ENCODE assay signal across 19 cellular contexts in the genomic region with DNA sequence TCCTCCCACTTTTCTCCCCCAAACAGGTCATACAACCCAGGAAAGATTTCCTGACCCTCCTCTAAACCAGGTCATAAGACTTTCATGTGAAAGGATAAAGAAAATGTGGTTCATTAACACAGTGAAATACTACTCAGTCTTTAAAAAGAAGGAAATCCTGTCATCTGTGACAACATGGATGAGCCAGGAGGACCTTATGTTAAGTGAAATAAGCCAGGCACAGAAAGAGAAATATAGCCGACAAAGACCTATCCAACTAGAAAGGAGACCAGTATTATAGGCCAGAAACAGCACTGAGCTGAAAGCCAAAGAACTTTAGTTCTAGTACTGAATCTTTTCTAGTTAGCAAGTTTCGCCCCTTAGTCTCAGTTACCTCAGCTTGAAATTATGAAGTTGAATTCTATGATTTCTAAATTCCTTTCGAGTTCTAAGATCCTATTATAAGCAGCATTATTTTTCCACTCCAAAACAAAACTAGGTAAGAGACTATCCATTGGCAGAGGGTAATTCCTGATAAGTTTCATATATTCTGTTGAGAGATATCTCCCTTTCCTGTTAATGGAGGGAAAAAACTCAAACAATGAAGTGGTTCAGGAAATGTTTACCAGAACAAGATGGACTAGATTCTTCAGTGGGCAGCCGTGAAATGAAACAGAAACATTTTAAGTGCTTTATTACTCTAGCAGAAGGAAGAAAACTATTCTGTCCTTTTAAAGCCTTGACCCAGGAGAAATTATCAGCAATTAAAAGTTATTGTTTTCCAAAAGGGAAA. TPM values are rescaled to one million over a fixed set of nuclear protein-coding genes. Genes with fewer than 3 reads are reported as not detected.
A peak's percentile ranks its signal among the peaks of the same experiment; 100 is the strongest.
DNase-seq lines count a peak whose midpoint lies in the region; ATAC-seq, FAIRE-seq and TF ChIP-seq lines count a peak whose summit lies in the region.
"Had no signal": no experiment of that assay in that cellular context is flagged by ENCODE, and none has a peak within 500 bp of the region (broad histone marks: within the 10 kb centered on the region; RNA-seq: fewer than 3 reads in every experiment).

No MANE protein-coding gene starts in this region.

- peaks cover 17% of the 10 kb centered on the region for H3K4me1 Mint-ChIP-seq in nephron

- H3K9me3 ChIP-seq in kidney (ENCODE audit: control insufficient read depth in 1 of 2, low read length in 2 of 2) = no peaks in the 10 kb centered on the region
- no peaks in the 10 kb centered on the region for H3K9me3 ChIP-seq in tibial artery
- H3K9me3 ChIP-seq in prostate gland = no peaks in the 10 kb centered on the region

- H3K27ac ChIP-seq in kidney (ENCODE audit: low read depth in 2 of 2, low read length in 2 of 2) (peak overlapping the region; percentile 30 to 34), tibial artery (peak overlapping the region; percentile 4 to 40), prostate gland (peak overlapping the region in 1 of 2 donors; percentile 21)

- DNase-seq in dermis blood vessel endothelial cell (peak; percentile 46), kidney (no peak), tibial artery (no peak), prostate gland (ENCODE audit: low spot score) (no peak)
- DNase-seq in stimulated activated CD4-positive, alpha-beta T cell treated with anti-CD3 and anti-CD28 coated beads, Interleukin-12 subunit alpha, Interleukin-12 subunit beta, amount 100 ng/mL, for 4 hours = no peak
- DNase-seq: activated CD8-positive, alpha-beta T cell treated with anti-CD3 and anti-CD28 coated beads, Interleukin-2, amount 10 ng/mL, durations not matched to agents 7 days and 5 days; activated naive CD4-positive, alpha-beta T cell treated with anti-CD3 and anti-CD28 coated beads for 36 hours; activated T-cell treated with anti-CD3 and anti-CD28 coated beads, Interleukin-2, amount 50 U/mL, for 24 hours; endodermal cell; hypothalamus; MV-4-11; NCI-H187 treated with DMSO at 0.1 percent for 48 hours; NCI-H446 treated with DMSO at 0.1 percent for 48 hours; stimulated activated CD4-positive, alpha-beta T cell treated with anti-CD3 and anti-CD28 coated beads, Interleukin-4, amount 100 ng/mL, for 24 hours had no signal

- no peaks in the 10 kb centered on the region for H3K27me3 Mint-ChIP-seq in nephron (ENCODE audit: low read depth)

- H3K27ac Mint-ChIP-seq in nephron = peak overlapping the region; percentile 5 to 82 (median 27)
- H3K27ac Mint-ChIP-seq: activated CD8-positive, alpha-beta T cell treated with anti-CD3 and anti-CD28 coated beads, Interleukin-2, amount 10 ng/mL, durations not matched to agents 7 days and 5 days; activated naive CD4-positive, alpha-beta T cell treated with anti-CD3 and anti-CD28 coated beads for 36 hours; activated T-cell treated with anti-CD3 and anti-CD28 coated beads, Interleukin-2, amount 50 U/mL, for 24 hours had no signal

- FAIRE-seq in kidney (lab: Jason Lieb, UNC) = no peak
- FAIRE-seq: K562, keratinocyte had no signal

- no peaks in the 10 kb centered on the region for H3K36me3 Mint-ChIP-seq in nephron (ENCODE audit: low read depth)

- H3K4me1 ChIP-seq in kidney (ENCODE audit: control insufficient read depth in 1 of 2, insufficient read depth in 1 of 2, low read depth in 1 of 2, low read length in 2 of 2) (no peaks in the 10 kb centered on the region), tibial artery (peaks cover 0 to 7% (median 0%) of the 10 kb centered on the region in 4 donors), prostate gland (replicated peaks) (no peaks in the 10 kb centered on the region)

- 61% methylated on average over 4 of the region's 4 CpGs for WGBS in prostate gland

- H3K9me3 Mint-ChIP-seq in nephron = no peaks in the 10 kb centered on the region
- H3K9me3 Mint-ChIP-seq: activated naive CD4-positive, alpha-beta T cell treated with anti-CD3 and anti-CD28 coated beads for 36 hours; activated T-cell treated with anti-CD3 and anti-CD28 coated beads, Interleukin-2, amount 50 U/mL, for 24 hours; endodermal cell had no signal

- H3K27me3 ChIP-seq in tibial artery = no peaks in the 10 kb centered on the region
- H3K27me3 ChIP-seq in prostate gland (replicated peaks; ENCODE audit: insufficient read depth) = no peaks in the 10 kb centered on the region

- H3K4me3 ChIP-seq in kidney (ENCODE audit: low read length in 2 of 2) (no peak overlapping the region), tibial artery (no peak overlapping the region), prostate gland (no peak overlapping the region)
- H3K4me3 ChIP-seq: K562 had no signal

- H3K9ac ChIP-seq in kidney (ENCODE audit: low read length in 2 of 2) = no peak overlapping the region

- intact Hi-C loops in kidney (cut with DNase I) = no loop called here
- intact Hi-C loops in tibial artery (cut with DNase I; ENCODE audit: low total_unique reads) = no loop called here
- intact Hi-C loops in prostate gland (cut with DNase I) = no loop called here

- H3K4me3 Mint-ChIP-seq in nephron = no peak overlapping the region
- H3K4me3 Mint-ChIP-seq: activated CD8-positive, alpha-beta T cell treated with anti-CD3 and anti-CD28 coated beads, Interleukin-2, amount 10 ng/mL, durations not matched to agents 7 days and 5 days; activated naive CD4-positive, alpha-beta T cell treated with anti-CD3 and anti-CD28 coated beads for 36 hours; activated T-cell treated with anti-CD3 and anti-CD28 coated beads, Interleukin-2, amount 50 U/mL, for 24 hours; endodermal cell had no signal

- H3K36me3 ChIP-seq in kidney (ENCODE audit: control insufficient read depth in 1 of 2, insufficient read depth in 2 of 2, low read length in 2 of 2) (no peaks in the 10 kb centered on the region), tibial artery (no peaks in the 10 kb centered on the region), prostate gland (no peaks in the 10 kb centered on the region)

- no peak for ATAC-seq in HG03280 (IDR thresholded peaks at IDR 0.05; ENCODE audit: unreplicated experiment)
- ATAC-seq: activated CD8-positive, alpha-beta T cell treated with anti-CD3 and anti-CD28 coated beads, Interleukin-2, amount 10 ng/mL, durations not matched to agents 7 days and 5 days; K562 had no signal

- TF ChIP-seq CTCF in kidney (IDR thresholded peaks at IDR 0.05; ENCODE audit: borderline replicate concordance, extremely low read depth, insufficient read depth) = no peak
- no peak for TF ChIP-seq CTCF in nephron (IDR thresholded peaks at IDR 0.05; ENCODE audit: unreplicated experiment in 3 of 3)
- TF ChIP-seq CTCF in tibial artery (IDR thresholded peaks at IDR 0.05) = no peak
- no peak for TF ChIP-seq CTCF in prostate gland (IDR thresholded peaks at IDR 0.05)

- no peak for TF ChIP-seq POLR2A in prostate gland (IDR thresholded peaks at IDR 0.05)

RNA-seq across cellular contexts. Expression of a gene that starts 42.5 kb away (rescaled TPM):
- total RNA-seq in dermis blood vessel endothelial cell = 16.8 and 34.9 TPM in 2 replicates
- 10.4 TPM for total RNA-seq in kidney
- 6.5 TPM for polyA plus RNA-seq in kidney (ENCODE audit: insufficient read depth, low read depth, low replicate concordance)
- total RNA-seq in prostate gland = 1 to 10 TPM; 2.4 to 5.5 TPM
- total RNA-seq: activated CD8-positive, alpha-beta T cell treated with anti-CD3 and anti-CD28 coated beads, Interleukin-2, amount 10 ng/mL, durations not matched to agents 7 days and 5 days; activated naive CD4-positive, alpha-beta T cell treated with anti-CD3 and anti-CD28 coated beads for 36 hours; osteocyte had no signal
- polyA plus RNA-seq: keratinocyte had no signal
